In genomic region chr2:133266926-133267590, GRCh38 we compare ENCODE assay signal across 11 cellular contexts.
DNase-seq lines count a peak whose midpoint lies in the region; ATAC-seq and TF ChIP-seq lines count a peak whose summit lies in the region.
"Had no signal": no experiment of that assay in that cellular context is flagged by ENCODE, and none has a peak within 500 bp of the region (broad histone marks: within the 10 kb centered on the region; RNA-seq: fewer than 3 reads in every experiment).

No MANE protein-coding gene starts in this region.

- peaks cover 69% of the 10 kb centered on the region for H3K27me3 Mint-ChIP-seq in mesothelial cell of epicardium (ENCODE audit: low read depth)

- TF ChIP-seq CTCF in AG09309 (IDR thresholded peaks at IDR 0.05; ENCODE audit: control insufficient read depth, insufficient read depth, low read depth, low read length, missing control alignments): no peak
- no peak for TF ChIP-seq CTCF in mesothelial cell of epicardium (IDR thresholded peaks at IDR 0.05; ENCODE audit: unreplicated experiment)

- H3K4me3 Mint-ChIP-seq in mesothelial cell of epicardium: peak overlapping the region; percentile 72

- peaks cover 18% of the 10 kb centered on the region for H3K4me1 Mint-ChIP-seq in mesothelial cell of epicardium

- no peaks in the 10 kb centered on the region for H3K9me3 Mint-ChIP-seq in mesothelial cell of epicardium

- no peak for DNase-seq in AG09309 (ENCODE audit: low read depth)
- peak; percentile 27 for DNase-seq in MV-4-11 (lab: John Stamatoyannopoulos, UW)
- peak; percentile 58 for DNase-seq in ecto neural progenitor cell (ENCODE audit: low spot score)
- DNase-seq in mesothelial cell of epicardium (ENCODE audit: low spot score in 2 of 2, unreplicated experiment in 2 of 2): no peak
- DNase-seq in NCI-H146 (lab: John Stamatoyannopoulos, UW): no peak
- no peak for DNase-seq in GF-D8 (lab: John Stamatoyannopoulos, UW)
- DNase-seq: amniotic stem cell, SW 1271 had no signal

- ATAC-seq in HG03139 (IDR thresholded peaks at IDR 0.05; ENCODE audit: unreplicated experiment) (no peak), GM21423 (IDR thresholded peaks at IDR 0.05; ENCODE audit: unreplicated experiment) (no peak)
- ATAC-seq: K562 had no signal

- H3K4me3 ChIP-seq in AG09309 (ENCODE audit: control insufficient read depth, low read depth, low read length): peak overlapping the region; percentile 66
- H3K4me3 ChIP-seq: K562 had no signal

- no peak overlapping the region for H3K27ac Mint-ChIP-seq in mesothelial cell of epicardium

- H3K36me3 Mint-ChIP-seq in mesothelial cell of epicardium: no peaks in the 10 kb centered on the region

Comparison
In these comparisons a context has a peak if more than half of its experiments do, and no peak if none do; other contexts are left out.
1. DNase-seq: peak in MV-4-11 (single experiment) and ecto neural progenitor cell (single experiment); none in AG09309 (single experiment), mesothelial cell of epicardium (0 of 2), NCI-H146 (single experiment) and GF-D8 (single experiment).